Comparison of ENCODE assay signal across 21 cellular contexts in the genomic region with DNA sequence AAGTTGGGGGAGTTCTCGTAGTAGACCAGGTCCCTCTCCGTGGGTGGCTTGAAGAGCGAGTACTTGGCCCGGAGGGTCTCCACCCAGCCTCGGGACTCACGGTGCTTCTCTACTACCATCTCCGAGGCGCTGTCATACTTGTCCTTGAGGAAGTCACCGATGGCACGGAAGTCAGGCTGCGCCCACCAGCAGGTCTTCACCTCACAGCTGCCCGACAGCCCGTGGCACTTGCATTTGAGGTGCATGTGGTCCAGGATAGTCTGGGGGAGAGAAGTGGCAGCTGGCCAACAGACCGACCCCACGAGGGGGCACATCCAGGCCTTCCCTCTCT. TPM values are rescaled to one million over a fixed set of nuclear protein-coding genes. Genes with fewer than 3 reads are reported as not detected.
DNase-seq lines count a peak whose midpoint lies in the region; ATAC-seq and TF ChIP-seq lines count a peak whose summit lies in the region.
"Had no signal": no experiment of that assay in that cellular context is flagged by ENCODE, and none has a peak within 500 bp of the region (broad histone marks: within the 10 kb centered on the region; RNA-seq: fewer than 3 reads in every experiment).

No MANE protein-coding gene starts in this region.

- POLR2A ChIA-PET in WTC11 (lab: Charles Lee) = no interaction called here

- no peak overlapping the region for H3K27ac Mint-ChIP-seq in Calu3 (ENCODE audit: unreplicated experiment)
- no peak overlapping the region for H3K27ac Mint-ChIP-seq in WTC11

- peaks cover 34% of the 10 kb centered on the region for H3K36me3 Mint-ChIP-seq in Calu3 (ENCODE audit: insufficient read depth, unreplicated experiment)
- H3K36me3 Mint-ChIP-seq in WTC11 = peaks cover 19% of the 10 kb centered on the region; the same call in 1 of the 2 replicates

- no peak overlapping the region for H3K4me3 Mint-ChIP-seq in Calu3 (ENCODE audit: low read depth, unreplicated experiment)
- no peak overlapping the region for H3K4me3 Mint-ChIP-seq in WTC11

- CTCF ChIA-PET in Calu3 (lab: Charles Lee) (no interaction called here), WTC11 (lab: Charles Lee) (no interaction called here)

- no peaks in the 10 kb centered on the region for H3K9me3 Mint-ChIP-seq in Calu3 (ENCODE audit: low read depth, unreplicated experiment)
- H3K9me3 Mint-ChIP-seq in WTC11 = no peaks in the 10 kb centered on the region

- ATAC-seq in WTC11 (no peak), HG02763 (IDR thresholded peaks at IDR 0.05; ENCODE audit: unreplicated experiment) (no peak)
- ATAC-seq: Panc1 had no signal

- H3K27me3 Mint-ChIP-seq in Calu3 (ENCODE audit: unreplicated experiment) (no peaks in the 10 kb centered on the region), WTC11 (ENCODE audit: low read depth) (peaks cover 47% of the 10 kb centered on the region)

- no peak for TF ChIP-seq CTCF in Calu3 (IDR thresholded peaks at IDR 0.05; ENCODE audit: unreplicated experiment)
- TF ChIP-seq CTCF in WTC11 (IDR thresholded peaks at IDR 0.05) = no peak

- intact Hi-C loops in Calu3 (cut with micrococcal nuclease; ENCODE audit: unreplicated experiment) (no loop called here), posterior vena cava (cut with DNase I) (no loop called here)

- H3K4me1 Mint-ChIP-seq in Calu3 (ENCODE audit: low read depth, unreplicated experiment) (peaks cover 5% of the 10 kb centered on the region), WTC11 (peaks cover 41% of the 10 kb centered on the region)

- TSS peak; percentile 19 for BruUV-seq in Calu3 (replicated peaks; lab: Mats Ljungman, UMichigan)

- DNase-seq in Calu3 (no peak), WTC11 (ENCODE audit: low spot score) (no peak), mesenteric fat pad (ENCODE audit: low spot score) (peak; percentile 78), posterior vena cava (ENCODE audit: low spot score) (peak; percentile 56), DMS79 treated with DMSO at 0.1 percent for 48 hours (lab: John Stamatoyannopoulos, UW) (no peak), anterior cingulate cortex (lab: John Stamatoyannopoulos, UW) (no peak)
- DNase-seq: BE2C; COR-L47; DMS 273 treated with DMSO at 0.1 percent for 48 hours; DND-41; GM23248; HCEC 1CT; IMR-90; NCI-H1105; NCI-H2029 treated with DMSO at 0.1 percent for 48 hours; NCI-H226; NCI-H510A treated with DMSO at 0.1 percent for 48 hours; NCI-H748 treated with DMSO at 0.1 percent for 48 hours; NK-92 treated with Interleukin-12 subunit alpha and Interleukin-12 subunit beta, amount 100 ng/mL, for 24 hours had no signal

TF ChIP-seq in WTC11, 78 proteins besides CTCF, POLR2A, EP300 and RAD21:
- TF ChIP-seq ZBTB21 (CRISPR knock-in tag; IDR thresholded peaks at IDR 0.05; ENCODE audit: borderline replicate concordance) (no peak), ZNF317 (CRISPR knock-in tag; IDR thresholded peaks at IDR 0.05; ENCODE audit: borderline replicate concordance, low read depth) (0 out of 2 replicates have a peak, but pooled peaks have one; percentile 15)
TF ChIP-seq in WTC11: peak in this region for 1.

RNA-seq across cellular contexts. Expression of a gene that starts 50.0 kb away (rescaled TPM):
- 5.2 and 6.1 TPM in 2 replicates for total RNA-seq in Calu3 (2022)
- 6.5 to 14.1 TPM (median 6.7 TPM) in 3 replicates for total RNA-seq in WTC11 (2021)
- total RNA-seq in mesenteric fat pad = 1.9 TPM
- total RNA-seq in posterior vena cava = under 1 TPM; 0.32 to 0.81 TPM

Comparison
In these comparisons a context has a peak if more than half of its experiments do, and no peak if none do; other contexts are left out.
1. DNase-seq: peak in mesenteric fat pad (single experiment) and posterior vena cava (single experiment); none in Calu3 (single experiment), WTC11 (single experiment), DMS79 treated with DMSO at 0.1 percent for 48 hours (single experiment) and anterior cingulate cortex (0 of 58).